Comparison of ENCODE assay signal across 8 cellular contexts in the genomic region with DNA sequence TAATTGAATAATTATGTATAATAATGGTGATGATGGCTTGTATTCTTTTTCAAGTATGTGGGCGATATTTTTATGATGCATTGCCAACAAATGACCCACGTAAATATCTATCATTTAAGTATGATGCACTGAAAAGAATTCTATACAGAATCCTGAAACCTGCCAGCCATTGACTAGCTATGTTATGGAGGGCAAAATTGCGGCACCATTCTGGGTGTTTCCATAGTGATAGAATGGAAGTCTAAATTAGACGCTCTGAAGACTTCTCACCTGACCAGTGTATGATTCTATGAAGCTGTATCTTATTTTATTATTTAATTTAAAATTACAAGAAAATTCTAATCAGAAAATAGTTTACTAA. TPM values are rescaled to one million over a fixed set of nuclear protein-coding genes. Genes with fewer than 3 reads are reported as not detected.
DNase-seq lines count a peak whose midpoint lies in the region; ATAC-seq and TF ChIP-seq lines count a peak whose summit lies in the region.

No MANE protein-coding gene starts in this region.

- peaks cover 14% of the 10 kb centered on the region for H3K4me1 ChIP-seq in MM.1S (ENCODE audit: low read length)
- peaks cover 7% of the 10 kb centered on the region for H3K4me1 ChIP-seq in mammary epithelial cell (ENCODE audit: insufficient read depth, low read length)

- ATAC-seq in natural killer cell (no peak), HG02610 (IDR thresholded peaks at IDR 0.05; ENCODE audit: unreplicated experiment) (no peak), GM21528 (IDR thresholded peaks at IDR 0.05; ENCODE audit: low FRiP score, unreplicated experiment) (no peak), GM19452 (IDR thresholded peaks at IDR 0.05; ENCODE audit: unreplicated experiment) (no peak)

- H3K4me1 Mint-ChIP-seq in natural killer cell = peaks cover 37 to 38% of the 10 kb centered on the region in 2 donors

- H3K9me3 ChIP-seq in MM.1S (replicated peaks; ENCODE audit: insufficient read depth, low read length) = no peaks in the 10 kb centered on the region
- H3K9me3 ChIP-seq in mammary epithelial cell (replicated peaks; ENCODE audit: insufficient read depth, low read length) = no peaks in the 10 kb centered on the region

- H3K27ac Mint-ChIP-seq in natural killer cell = peak overlapping the region; percentile 99

- H3K27me3 Mint-ChIP-seq in natural killer cell (ENCODE audit: low read depth in 2 of 2) = no peaks in the 10 kb centered on the region

- CTCF ChIA-PET in mammary epithelial cell (lab: Charles Lee; ENCODE audit: low non-redundant PET) = no interaction called here

- BruUV-seq in mammary epithelial cell (replicated peaks; lab: Mats Ljungman, UMichigan) = TSS peak; percentile 77

- no peaks in the 10 kb centered on the region; the same call in none of the 2 replicates for H3K36me3 ChIP-seq in MM.1S (replicated peaks; ENCODE audit: insufficient read depth, low read length)
- peaks cover 4% of the 10 kb centered on the region for H3K36me3 ChIP-seq in mammary epithelial cell (ENCODE audit: insufficient read depth, low read length)

- in situ Hi-C loops in mammary epithelial cell (cut with MboI; ENCODE audit: low sequenced_read_pairs in 2 of 2) = no loop called here

- H3K27me3 ChIP-seq in MM.1S (replicated peaks; ENCODE audit: insufficient read depth, low read length) = no peaks in the 10 kb centered on the region
- H3K27me3 ChIP-seq in mammary epithelial cell (ENCODE audit: insufficient read depth, low read length) = no peaks in the 10 kb centered on the region

- no peak for TF ChIP-seq CTCF in MM.1S (IDR thresholded peaks at IDR 0.05; ENCODE audit: low read length)
- TF ChIP-seq CTCF in mammary epithelial cell (conservative IDR thresholded peaks at IDR 0.05 in 1 of 2, IDR thresholded peaks at IDR 0.05 in 1 of 2; ENCODE audit: extremely low read depth in 1 of 2, insufficient read depth in 1 of 2, low read depth in 1 of 2, low read length in 2 of 2) = no peak
- TF ChIP-seq CTCF in natural killer cell (IDR thresholded peaks at IDR 0.05) = no peak

- dilution Hi-C loops in mammary epithelial cell (cut with HindIII; ENCODE audit: low sequenced_read_pairs) = no loop called here

- no peaks in the 10 kb centered on the region for H4K20me1 ChIP-seq in MM.1S (ENCODE audit: insufficient read depth, low read length)
- no peaks in the 10 kb centered on the region for H4K20me1 ChIP-seq in mammary epithelial cell (ENCODE audit: insufficient read depth, low read length)

- H3F3A ChIP-seq in MM.1S (ENCODE audit: insufficient read depth, low read length) = peaks cover 18% of the 10 kb centered on the region

- H2AFZ ChIP-seq in MM.1S (ENCODE audit: low read length) (peak overlapping the region; percentile 81), mammary epithelial cell (ENCODE audit: low read depth, low read length) (no peak overlapping the region)

- H3K9me3 Mint-ChIP-seq in natural killer cell = no peaks in the 10 kb centered on the region

- peaks cover 41% of the 10 kb centered on the region for H3K79me2 ChIP-seq in MM.1S (ENCODE audit: low read length)
- peaks cover 39% of the 10 kb centered on the region for H3K79me2 ChIP-seq in mammary epithelial cell (ENCODE audit: insufficient read depth, low read length)

- H3K4me3 ChIP-seq in MM.1S (ENCODE audit: low read length) (peak overlapping the region; percentile 62), mammary epithelial cell (replicated peaks in 1 of 3; ENCODE audit: insufficient read depth in 1 of 3, low read depth in 2 of 3, low read length in 3 of 3) (peak overlapping the region; percentile 57 to 64 (median 58))

- H3K36me3 Mint-ChIP-seq in natural killer cell = peaks cover 8% of the 10 kb centered on the region

- DNase-seq in COR-L47 (lab: John Stamatoyannopoulos, UW) = peak; percentile 17
- DNase-seq in MM.1S = no peak
- DNase-seq in mammary epithelial cell = no peak
- DNase-seq in natural killer cell = no peak
- DNase-seq in NK-92 treated with Interleukin-12 subunit alpha and Interleukin-12 subunit beta, amount 100 ng/mL, for 24 hours (lab: John Stamatoyannopoulos, UW) = no peak

- peak overlapping the region; percentile 100 for H3K4me3 Mint-ChIP-seq in natural killer cell

- no peaks in the 10 kb centered on the region for H3K9me2 ChIP-seq in MM.1S (replicated peaks; ENCODE audit: insufficient read depth, low read length)

- intact Hi-C loops in mammary epithelial cell (cut with micrococcal nuclease) = loop anchor here (5.0 kb wide), 4 partner anchors 76 to 366 kb away; a partner anchor contains a TSS
- intact Hi-C loops in natural killer cell (cut with micrococcal nuclease) = loop anchor here (1.0 to 10.0 kb wide), 3 partner anchors 155 to 799 kb away; a partner anchor contains a TSS

- peak overlapping the region; percentile 60 for H3K4me2 ChIP-seq in MM.1S (ENCODE audit: low read depth, low read length)
- peak overlapping the region; percentile 94 for H3K4me2 ChIP-seq in mammary epithelial cell (ENCODE audit: insufficient read depth, low read depth, low read length)

- peak overlapping the region; percentile 63; the same call in 1 of the 2 replicates for H3K9ac ChIP-seq in MM.1S (ENCODE audit: low read length)
- H3K9ac ChIP-seq in mammary epithelial cell (ENCODE audit: insufficient read depth, low read length) = peak overlapping the region; percentile 68

- H3K27ac ChIP-seq in MM.1S (ENCODE audit: low read length) (peak overlapping the region; percentile 56; the same call in 1 of the 2 replicates), mammary epithelial cell (ENCODE audit: insufficient read depth, low read depth, low read length) (peak overlapping the region; percentile 47)

- 4% methylated on average over 4 of the region's 4 CpGs for WGBS in mammary epithelial cell (ENCODE audit: low coverage, missing lambda C conversion rate)

RNA-seq across cellular contexts. Expression of a gene that starts 0.7 kb away (rescaled TPM):
- total RNA-seq in mammary epithelial cell (10 to 100 TPM; 12.3 to 13.0 TPM), natural killer cell (10 to 100 TPM; 78.6 to 93.6 (median 91.1) TPM)
- polyA plus RNA-seq in mammary epithelial cell = 3.0 TPM
- 4.9 TPM for polyA minus RNA-seq in mammary epithelial cell

RNA-seq across cellular contexts. Expression of a gene that starts 12.6 kb away (rescaled TPM):
- total RNA-seq in mammary epithelial cell = not detected
- polyA plus RNA-seq in mammary epithelial cell = not detected
- polyA minus RNA-seq in mammary epithelial cell = not detected
- 10 to 100 TPM; 11.3 to 11.4 (median 11.4) TPM for total RNA-seq in natural killer cell

Comparison
In these comparisons a context has a peak if more than half of its experiments do, and no peak if none do; other contexts are left out.
1. RNA of a gene that starts 0.7 kb away (total RNA-seq): 78.6 to 93.6 TPM in natural killer cell; 12.3 to 13.0 TPM in mammary epithelial cell; every median in the first group is over 4 times any median in the second.
2. RNA of a gene that starts 12.6 kb away (total RNA-seq): 11.3 to 11.4 TPM in natural killer cell; not detected in mammary epithelial cell; every median in the first group is over 10 times any median in the second.